Comparison of ENCODE assay signal across 9 cellular contexts in the genomic region with DNA sequence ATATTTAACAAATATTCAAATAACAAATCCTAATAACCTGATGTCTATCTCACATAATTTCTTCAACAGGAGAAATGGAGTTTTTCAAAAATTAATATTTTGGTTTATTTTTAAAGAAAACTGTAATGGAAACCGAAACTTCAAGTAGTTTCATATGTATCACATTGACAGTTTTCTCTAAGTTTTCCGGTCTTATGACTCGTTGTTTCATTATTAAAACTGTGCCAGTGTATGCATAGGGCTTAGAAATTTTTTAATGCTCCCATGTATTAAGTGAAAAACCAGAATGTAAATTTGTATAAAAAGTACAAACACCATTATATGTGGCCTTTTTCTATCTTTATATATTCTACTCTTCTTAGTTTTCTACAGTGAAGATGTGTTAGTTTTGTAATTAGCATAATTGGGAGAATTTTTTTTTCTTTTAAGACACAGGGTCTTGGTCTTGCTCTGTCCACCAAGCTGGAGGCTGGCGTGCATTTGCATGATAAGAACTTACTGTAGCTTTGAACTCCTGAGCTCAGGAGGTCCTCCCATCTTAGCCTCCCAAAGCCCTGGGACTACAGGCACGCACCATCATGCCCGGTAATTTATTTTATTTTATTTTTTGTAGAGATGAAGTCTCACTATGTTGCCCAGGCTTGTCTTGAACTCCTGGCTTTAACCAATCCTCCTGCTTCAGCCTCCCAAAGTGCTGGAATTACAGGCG. TPM values are rescaled to one million over a fixed set of nuclear protein-coding genes. Genes with fewer than 3 reads are reported as not detected.
DNase-seq lines count a peak whose midpoint lies in the region; ATAC-seq and TF ChIP-seq lines count a peak whose summit lies in the region.
"Had no signal": no experiment of that assay in that cellular context is flagged by ENCODE, and none has a peak within 500 bp of the region (broad histone marks: within the 10 kb centered on the region; RNA-seq: fewer than 3 reads in every experiment).

No MANE protein-coding gene starts in this region.

- no peak overlapping the region for H2AK5ac ChIP-seq in mesenchymal stem cell (ENCODE audit: low read length, severe bottlenecking)

- peak; percentile 74 for ATAC-seq in GM19438 (IDR thresholded peaks at IDR 0.05; ENCODE audit: low read depth, unreplicated experiment)
- peak; percentile 85 for ATAC-seq in HG03064 (IDR thresholded peaks at IDR 0.05; ENCODE audit: low read depth, unreplicated experiment)
- peak; percentile 80 for ATAC-seq in activated CD8-positive, alpha-beta T cell treated with anti-CD3 and anti-CD28 coated beads for 36 hours
- no peak for ATAC-seq in left lung
- no peak for ATAC-seq in gastrocnemius medialis

- H3K27me3 ChIP-seq in mammary epithelial cell (ENCODE audit: insufficient read depth, low read length) (peaks cover 2% of the 10 kb centered on the region), mesenchymal stem cell (ENCODE audit: control insufficient read depth in 1 of 2, insufficient read depth in 1 of 2, low read length in 2 of 2) (no peaks in the 10 kb centered on the region), left lung (no peaks in the 10 kb centered on the region), gastrocnemius medialis (no peaks in the 10 kb centered on the region)

- in situ Hi-C loops in GM13977 (cut with MboI; ENCODE audit: low pct_unique_long_range_greater_than_20kb, low sequenced_read_pairs, unreplicated experiment), result no loop called here
- in situ Hi-C loops in mammary epithelial cell (cut with MboI; ENCODE audit: low sequenced_read_pairs in 2 of 2), result no loop called here
- in situ Hi-C loops in gastrocnemius medialis (cut with MboI; ENCODE audit: low sequenced_read_pairs in 4 of 4), result no loop called here

- H2BK5ac ChIP-seq in mesenchymal stem cell (ENCODE audit: low read depth, low read length, poor library complexity, severe bottlenecking), result no peak overlapping the region

- no peak for TF ChIP-seq CTCF in GM13977 (IDR thresholded peaks at IDR 0.05; ENCODE audit: extremely low read depth, insufficient read depth, missing control alignments)
- TF ChIP-seq CTCF in activated CD8-positive, alpha-beta T cell treated with anti-CD3 and anti-CD28 coated beads for 36 hours (IDR thresholded peaks at IDR 0.05), result no peak
- TF ChIP-seq CTCF in mammary epithelial cell (conservative IDR thresholded peaks at IDR 0.05 in 1 of 2, IDR thresholded peaks at IDR 0.05 in 1 of 2; ENCODE audit: extremely low read depth in 1 of 2, insufficient read depth in 1 of 2, low read depth in 1 of 2, low read length in 2 of 2), result no peak
- no peak for TF ChIP-seq CTCF in left lung (IDR thresholded peaks at IDR 0.05)
- TF ChIP-seq CTCF in gastrocnemius medialis (IDR thresholded peaks at IDR 0.05 in 4 of 5, conservative IDR thresholded peaks at IDR 0.05 in 1 of 5), result no peak

- peak; percentile 11 for DNase-seq in GM13977 (ENCODE audit: low spot score)
- DNase-seq in activated CD8-positive, alpha-beta T cell treated with anti-CD3 and anti-CD28 coated beads for 36 hours, result no peak
- DNase-seq in mammary epithelial cell, result no peak
- DNase-seq in mesenchymal stem cell, result no peak
- DNase-seq in left lung, result no peak
- DNase-seq in gastrocnemius medialis, result no peak

- no peak overlapping the region for H3K27ac ChIP-seq in mammary epithelial cell (ENCODE audit: insufficient read depth, low read depth, low read length)
- H3K27ac ChIP-seq in mesenchymal stem cell (ENCODE audit: low read length, poor library complexity, severe bottlenecking), result no peak overlapping the region
- no peak overlapping the region for H3K27ac ChIP-seq in left lung
- no peak overlapping the region for H3K27ac ChIP-seq in gastrocnemius medialis
- H3K27ac ChIP-seq: SK-N-MC had no signal

- dilution Hi-C loops in mammary epithelial cell (cut with HindIII; ENCODE audit: low sequenced_read_pairs), result no loop called here

- BruUV-seq in mammary epithelial cell (replicated peaks; lab: Mats Ljungman, UMichigan), result no TSS peak

- POLR2A ChIA-PET in activated CD8-positive, alpha-beta T cell treated with anti-CD3 and anti-CD28 coated beads for 36 hours (lab: Charles Lee), result no interaction called here

- no peak overlapping the region for H2AFZ ChIP-seq in mammary epithelial cell (ENCODE audit: low read depth, low read length)
- H2AFZ ChIP-seq in mesenchymal stem cell (ENCODE audit: low read depth, low read length), result no peak overlapping the region

- no peak overlapping the region for H3K4me3 ChIP-seq in mammary epithelial cell (replicated peaks in 1 of 3; ENCODE audit: insufficient read depth in 1 of 3, low read depth in 2 of 3, low read length in 3 of 3)
- no peak overlapping the region for H3K4me3 ChIP-seq in mesenchymal stem cell (ENCODE audit: insufficient read depth in 1 of 2, low read depth in 1 of 2, low read length in 2 of 2)
- H3K4me3 ChIP-seq in left lung, result no peak overlapping the region
- no peak overlapping the region for H3K4me3 ChIP-seq in gastrocnemius medialis
- H3K4me3 ChIP-seq: SK-N-MC had no signal

- peaks cover 9% of the 10 kb centered on the region for H3K9me3 Mint-ChIP-seq in activated CD8-positive, alpha-beta T cell treated with anti-CD3 and anti-CD28 coated beads for 36 hours

- H3K79me2 ChIP-seq in mammary epithelial cell (ENCODE audit: insufficient read depth, low read length), result no peaks in the 10 kb centered on the region

- no peaks in the 10 kb centered on the region for H3K27me3 Mint-ChIP-seq in activated CD8-positive, alpha-beta T cell treated with anti-CD3 and anti-CD28 coated beads for 36 hours

- H3K9me3 ChIP-seq in mammary epithelial cell (replicated peaks; ENCODE audit: insufficient read depth, low read length) (no peaks in the 10 kb centered on the region), mesenchymal stem cell (ENCODE audit: control insufficient read depth, low read length) (no peaks in the 10 kb centered on the region), left lung (no peaks in the 10 kb centered on the region), gastrocnemius medialis (no peaks in the 10 kb centered on the region)

- H3K18ac ChIP-seq in mesenchymal stem cell (ENCODE audit: low read depth in 1 of 2, low read length in 2 of 2), result no peak overlapping the region

- TF ChIP-seq POLR2A in gastrocnemius medialis (IDR thresholded peaks at IDR 0.05), result no peak

- H2BK120ac ChIP-seq in mesenchymal stem cell (ENCODE audit: low read depth, low read length), result no peak overlapping the region

- H3K36me3 Mint-ChIP-seq in activated CD8-positive, alpha-beta T cell treated with anti-CD3 and anti-CD28 coated beads for 36 hours (ENCODE audit: low read depth), result peaks cover 4% of the 10 kb centered on the region

- H3K4me1 ChIP-seq in mammary epithelial cell (ENCODE audit: insufficient read depth, low read length) (no peaks in the 10 kb centered on the region), mesenchymal stem cell (ENCODE audit: control insufficient read depth, insufficient read depth, low read depth, low read length) (no peaks in the 10 kb centered on the region), left lung (peaks cover 0 to 24% of the 10 kb centered on the region in 2 donors), gastrocnemius medialis (no peaks in the 10 kb centered on the region)

- CTCF ChIA-PET in activated CD8-positive, alpha-beta T cell treated with anti-CD3 and anti-CD28 coated beads for 36 hours (lab: Charles Lee), result no interaction called here
- CTCF ChIA-PET in mammary epithelial cell (lab: Charles Lee; ENCODE audit: low non-redundant PET), result no interaction called here

- no peak overlapping the region for H3K4ac ChIP-seq in mesenchymal stem cell (ENCODE audit: low read depth in 1 of 2, low read length in 2 of 2)

- no peak overlapping the region for H2BK12ac ChIP-seq in mesenchymal stem cell (ENCODE audit: low read length in 2 of 2)

- intact Hi-C loops in activated CD8-positive, alpha-beta T cell treated with anti-CD3 and anti-CD28 coated beads for 36 hours (cut with micrococcal nuclease), result loop anchor here (5.0 kb wide), 1 partner anchor 43 kb away; the partner anchor contains the start of gene SAMSN1
- intact Hi-C loops in mammary epithelial cell (cut with micrococcal nuclease), result no loop called here
- intact Hi-C loops in left lung (cut with DNase I), result no loop called here
- intact Hi-C loops in gastrocnemius medialis (cut with DNase I; ENCODE audit: low total_unique reads), result no loop called here

- H3K79me1 ChIP-seq in mesenchymal stem cell (replicated peaks; ENCODE audit: low read length, poor library complexity, severe bottlenecking), result no peaks in the 10 kb centered on the region

- peaks cover 32% of the 10 kb centered on the region for H3K4me1 Mint-ChIP-seq in activated CD8-positive, alpha-beta T cell treated with anti-CD3 and anti-CD28 coated beads for 36 hours (ENCODE audit: low read depth)

- no peak overlapping the region for H4K91ac ChIP-seq in mesenchymal stem cell (ENCODE audit: low read length)

- no peak overlapping the region for H4K8ac ChIP-seq in mesenchymal stem cell (ENCODE audit: low read length)

- H4K20me1 ChIP-seq in mammary epithelial cell (ENCODE audit: insufficient read depth, low read length), result no peaks in the 10 kb centered on the region

- no peak overlapping the region for H3K14ac ChIP-seq in mesenchymal stem cell (ENCODE audit: low read length in 2 of 2)

- 65% methylated on average over 6 of the region's 7 CpGs for WGBS in mammary epithelial cell (ENCODE audit: low coverage, missing lambda C conversion rate)
- 100% methylated on average over 1 of the region's 7 CpGs for WGBS in mesenchymal stem cell

- H2BK15ac ChIP-seq in mesenchymal stem cell (ENCODE audit: low read depth, poor library complexity, severe bottlenecking), result no peak overlapping the region

- H3K27ac Mint-ChIP-seq in activated CD8-positive, alpha-beta T cell treated with anti-CD3 and anti-CD28 coated beads for 36 hours, result peak overlapping the region; percentile 72

- H3K36me3 ChIP-seq in mammary epithelial cell (ENCODE audit: insufficient read depth, low read length), result no peaks in the 10 kb centered on the region
- H3K36me3 ChIP-seq in mesenchymal stem cell (ENCODE audit: control insufficient read depth in 1 of 2, insufficient read depth in 2 of 2, low read depth in 1 of 2, low read length in 2 of 2), result no peaks in the 10 kb centered on the region
- H3K36me3 ChIP-seq in left lung, result no peaks in the 10 kb centered on the region
- no peaks in the 10 kb centered on the region for H3K36me3 ChIP-seq in gastrocnemius medialis

- H3K23ac ChIP-seq in mesenchymal stem cell (ENCODE audit: low read length in 2 of 2), result no peak overlapping the region

- H3K4me3 Mint-ChIP-seq in activated CD8-positive, alpha-beta T cell treated with anti-CD3 and anti-CD28 coated beads for 36 hours, result no peak overlapping the region

- H3K4me2 ChIP-seq in mammary epithelial cell (ENCODE audit: insufficient read depth, low read depth, low read length) (no peak overlapping the region), mesenchymal stem cell (ENCODE audit: low read length, poor library complexity, severe bottlenecking) (no peak overlapping the region)

- H3K9ac ChIP-seq in mammary epithelial cell (ENCODE audit: insufficient read depth, low read length) (no peak overlapping the region), mesenchymal stem cell (ENCODE audit: low read length) (no peak overlapping the region)

RNA-seq across cellular contexts. Expression of gene SAMSN1, which starts 43.9 kb away (rescaled TPM):
- total RNA-seq in activated CD8-positive, alpha-beta T cell treated with anti-CD3 and anti-CD28 coated beads for 36 hours, result 10 to 100 TPM; 66.7 to 71.4 TPM
- total RNA-seq in mammary epithelial cell (not detected), left lung (10 to 100 TPM in 1 of 2 donors, 1 to 10 TPM in 1; 9.9 to 45.7 TPM), gastrocnemius medialis (1 to 10 TPM in 2 of 4 donors, under 1 TPM in 1, not detected in 1; 0.82 to 1.4 (median 1.4) TPM)
- polyA plus RNA-seq in mammary epithelial cell, result not detected
- not detected for polyA minus RNA-seq in mammary epithelial cell
- polyA plus RNA-seq in mesenchymal stem cell (2013, experiment 1 of 2), result 0.25 TPM
- 0.18 TPM for polyA plus RNA-seq in mesenchymal stem cell (2013, experiment 2 of 2)

Comparison
In these comparisons a context has a peak if more than half of its experiments do, and no peak if none do; other contexts are left out.
1. ATAC-seq: peak in GM19438 (single experiment), HG03064 (single experiment) and activated CD8-positive, alpha-beta T cell treated with anti-CD3 and anti-CD28 coated beads for 36 hours (single experiment); none in left lung (single experiment) and gastrocnemius medialis (0 of 2).
2. RNA of gene SAMSN1, which starts 43.9 kb away (total RNA-seq): 66.7 to 71.4 TPM in activated CD8-positive, alpha-beta T cell treated with anti-CD3 and anti-CD28 coated beads for 36 hours and 9.9 to 45.7 TPM in left lung; 0.82 to 1.4 TPM in gastrocnemius medialis and not detected in mammary epithelial cell; every median in the first group is over 4 times any median in the second.